In the genomic region with DNA sequence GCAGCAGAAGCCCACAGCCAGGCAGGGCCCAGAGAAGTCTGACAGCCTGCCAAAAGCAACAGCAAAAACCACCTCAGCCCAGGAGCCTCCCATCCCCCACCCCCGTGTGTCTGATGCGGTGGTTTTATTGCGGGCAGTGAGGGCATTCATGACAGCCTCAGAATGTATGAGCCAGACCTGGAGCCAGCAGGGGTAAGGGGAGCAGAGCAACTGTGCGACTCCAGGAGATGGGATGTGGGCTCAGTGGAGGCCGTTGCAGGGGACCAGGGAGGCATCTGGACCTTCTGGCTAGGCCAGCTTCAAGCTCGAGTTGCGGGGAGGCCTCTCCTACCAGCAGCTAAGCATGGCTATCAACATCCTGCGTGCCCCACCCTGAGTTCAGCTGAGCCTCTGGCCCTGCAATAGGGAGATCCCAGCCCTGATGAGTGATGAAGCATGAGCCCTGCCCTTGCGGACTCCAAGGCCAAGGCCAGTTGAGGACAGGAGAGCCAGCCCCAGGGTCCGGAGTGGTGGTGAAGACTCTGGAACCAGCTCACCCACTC, we compare ENCODE assay signal across 11 cellular contexts. TPM values are rescaled to one million over a fixed set of nuclear protein-coding genes. Genes with fewer than 3 reads are reported as not detected.
DNase-seq lines count a peak whose midpoint lies in the region; ATAC-seq, FAIRE-seq and TF ChIP-seq lines count a peak whose summit lies in the region.
"Had no signal": no experiment of that assay in that cellular context is flagged by ENCODE, and none has a peak within 500 bp of the region (broad histone marks: within the 10 kb centered on the region; RNA-seq: fewer than 3 reads in every experiment).

No MANE protein-coding gene starts in this region.

- no peak overlapping the region for H3K9ac ChIP-seq in DND-41 (ENCODE audit: low read depth, low read length)
- H3K9ac ChIP-seq in kidney (ENCODE audit: low read length in 2 of 2), result no peak overlapping the region

- no peaks in the 10 kb centered on the region for H3K9me3 ChIP-seq in DND-41 (ENCODE audit: insufficient read depth, low read length, severe bottlenecking)
- H3K9me3 ChIP-seq in mucosa of descending colon, result no peaks in the 10 kb centered on the region
- no peaks in the 10 kb centered on the region for H3K9me3 ChIP-seq in kidney (ENCODE audit: control insufficient read depth in 1 of 2, low read length in 2 of 2)
- H3K9me3 ChIP-seq in gastrocnemius medialis, result no peaks in the 10 kb centered on the region
- H3K9me3 ChIP-seq: adrenal gland had no signal

- no peaks in the 10 kb centered on the region for H3K4me1 ChIP-seq in DND-41 (ENCODE audit: insufficient read depth, low read length)
- H3K4me1 ChIP-seq in mucosa of descending colon (ENCODE audit: low read depth), result no peaks in the 10 kb centered on the region
- H3K4me1 ChIP-seq in kidney (ENCODE audit: control insufficient read depth in 1 of 2, insufficient read depth in 1 of 2, low read depth in 1 of 2, low read length in 2 of 2), result no peaks in the 10 kb centered on the region
- H3K4me1 ChIP-seq in gastrocnemius medialis, result peaks cover 22 to 29% of the 10 kb centered on the region in 2 donors

- no peaks in the 10 kb centered on the region for H3K27me3 Mint-ChIP-seq in activated naive CD4-positive, alpha-beta T cell treated with anti-CD3 and anti-CD28 coated beads for 36 hours (ENCODE audit: low read depth)

- no peak overlapping the region for H3K27ac ChIP-seq in DND-41 (ENCODE audit: low read length)
- no peak overlapping the region for H3K27ac ChIP-seq in kidney (ENCODE audit: low read depth in 2 of 2, low read length in 2 of 2)
- peak overlapping the region in 2 of 4 donors; percentile 13 to 69 for H3K27ac ChIP-seq in gastrocnemius medialis

- peaks cover 3% of the 10 kb centered on the region; the same call in 1 of the 2 replicates for H4K20me1 ChIP-seq in DND-41 (ENCODE audit: insufficient read depth, low read length)

- DNase-seq in DND-41, result peak; percentile 18
- peak; percentile 42 for DNase-seq in NCI-H446 treated with DMSO at 0.1 percent for 48 hours (lab: John Stamatoyannopoulos, UW)
- DNase-seq in activated naive CD4-positive, alpha-beta T cell treated with anti-CD3 and anti-CD28 coated beads for 36 hours, result peak; percentile 54
- DNase-seq in mucosa of descending colon, result no peak
- DNase-seq in kidney, result no peak
- DNase-seq in middle frontal gyrus (ENCODE audit: extremely low spot score, low spot score), result no peak
- DNase-seq in gastrocnemius medialis, result no peak
- DNase-seq: adrenal gland had no signal

- H3K4me3 ChIP-seq in DND-41 (ENCODE audit: low read depth in 1 of 2, low read length in 2 of 2), result no peak overlapping the region
- H3K4me3 ChIP-seq in mucosa of descending colon, result no peak overlapping the region
- H3K4me3 ChIP-seq in kidney (ENCODE audit: low read length in 2 of 2), result no peak overlapping the region
- no peak overlapping the region for H3K4me3 ChIP-seq in gastrocnemius medialis
- H3K4me3 ChIP-seq: adrenal gland had no signal

- H3K36me3 Mint-ChIP-seq in activated naive CD4-positive, alpha-beta T cell treated with anti-CD3 and anti-CD28 coated beads for 36 hours (ENCODE audit: low read depth), result no peaks in the 10 kb centered on the region

- H3K36me3 ChIP-seq in DND-41 (ENCODE audit: insufficient read depth, low read length) (no peaks in the 10 kb centered on the region), mucosa of descending colon (ENCODE audit: low read depth) (no peaks in the 10 kb centered on the region), kidney (ENCODE audit: control insufficient read depth in 1 of 2, insufficient read depth in 2 of 2, low read length in 2 of 2) (no peaks in the 10 kb centered on the region), gastrocnemius medialis (no peaks in the 10 kb centered on the region)
- H3K36me3 ChIP-seq: adrenal gland had no signal

- no peak for ATAC-seq in DND-41 (ENCODE audit: insufficient read depth, low read depth)
- ATAC-seq in mucosa of descending colon, result peak; percentile 25
- ATAC-seq in GM18517 (IDR thresholded peaks at IDR 0.05; ENCODE audit: unreplicated experiment), result no peak
- no peak for ATAC-seq in gastrocnemius medialis
- ATAC-seq: SK-N-SH treated with all-trans-retinoic acid at 6 μM for 48 hours had no signal

- peaks cover 13% of the 10 kb centered on the region for H3K4me1 Mint-ChIP-seq in activated naive CD4-positive, alpha-beta T cell treated with anti-CD3 and anti-CD28 coated beads for 36 hours (ENCODE audit: low read depth)

- H3K9me3 Mint-ChIP-seq in activated naive CD4-positive, alpha-beta T cell treated with anti-CD3 and anti-CD28 coated beads for 36 hours, result no peaks in the 10 kb centered on the region

- H2AFZ ChIP-seq in DND-41 (ENCODE audit: low read depth, low read length), result no peak overlapping the region

- no peak for TF ChIP-seq POLR2A in gastrocnemius medialis (IDR thresholded peaks at IDR 0.05)

- CTCF ChIA-PET in activated naive CD4-positive, alpha-beta T cell treated with anti-CD3 and anti-CD28 coated beads for 36 hours (lab: Charles Lee), result no interaction called here

- intact Hi-C loops in activated naive CD4-positive, alpha-beta T cell treated with anti-CD3 and anti-CD28 coated beads for 36 hours (cut with micrococcal nuclease), result no loop called here
- intact Hi-C loops in mucosa of descending colon (cut with DNase I, micrococcal nuclease), result loop anchor here in 1 of 2 donors (10.0 kb wide), 2 partner anchors 190 to 350 kb away; no protein-coding TSS in a partner anchor
- intact Hi-C loops in kidney (cut with DNase I), result loop anchor here (5.0 kb wide), 1 partner anchor 193 kb away; no protein-coding TSS in a partner anchor
- intact Hi-C loops in gastrocnemius medialis (cut with DNase I; ENCODE audit: low total_unique reads), result no loop called here

- no peak overlapping the region for H3K27ac Mint-ChIP-seq in activated naive CD4-positive, alpha-beta T cell treated with anti-CD3 and anti-CD28 coated beads for 36 hours

- no peak for FAIRE-seq in kidney (lab: Jason Lieb, UNC)
- FAIRE-seq: keratinocyte had no signal

- H3K79me2 ChIP-seq in DND-41 (ENCODE audit: insufficient read depth, low read length), result no peaks in the 10 kb centered on the region

- H3K27me3 ChIP-seq in DND-41 (ENCODE audit: insufficient read depth, low read length, poor library complexity) (no peaks in the 10 kb centered on the region), gastrocnemius medialis (no peaks in the 10 kb centered on the region)
- H3K27me3 ChIP-seq: adrenal gland had no signal

- no peak overlapping the region for H3K4me3 Mint-ChIP-seq in activated naive CD4-positive, alpha-beta T cell treated with anti-CD3 and anti-CD28 coated beads for 36 hours

- in situ Hi-C loops in gastrocnemius medialis (cut with MboI; ENCODE audit: low sequenced_read_pairs in 4 of 4), result loop anchor here in 2 of 4 donors (10.0 to 25.0 kb wide), 2 partner anchors 260 to 353 kb away; no protein-coding TSS in a partner anchor

- H3K4me2 ChIP-seq in DND-41 (ENCODE audit: insufficient read depth, low read length), result no peak overlapping the region

- no peak for TF ChIP-seq CTCF in DND-41 (IDR thresholded peaks at IDR 0.05; ENCODE audit: borderline replicate concordance, extremely low read depth, low read length, poor library complexity, severe bottlenecking)
- no peak for TF ChIP-seq CTCF in mucosa of descending colon (IDR thresholded peaks at IDR 0.05)
- no peak for TF ChIP-seq CTCF in kidney (IDR thresholded peaks at IDR 0.05; ENCODE audit: borderline replicate concordance, extremely low read depth, insufficient read depth)
- no peak for TF ChIP-seq CTCF in gastrocnemius medialis (IDR thresholded peaks at IDR 0.05 in 4 of 5, conservative IDR thresholded peaks at IDR 0.05 in 1 of 5)

RNA-seq across cellular contexts. Expression of gene CYP11A1, which starts 52.5 kb away (rescaled TPM):
- not detected for total RNA-seq in activated naive CD4-positive, alpha-beta T cell treated with anti-CD3 and anti-CD28 coated beads for 36 hours
- total RNA-seq in mucosa of descending colon (under 1 TPM; 0.52 to 0.82 (median 0.60) TPM), kidney (0.13 TPM), gastrocnemius medialis (1 to 10 TPM in 1 of 4 donors, under 1 TPM in 3; 0.15 to 2.5 (median 0.67) TPM)
- 2.7 TPM for polyA plus RNA-seq in kidney (ENCODE audit: insufficient read depth, low read depth, low replicate concordance)
- polyA plus RNA-seq: keratinocyte had no signal

Comparison
In these comparisons a context has a peak if more than half of its experiments do, and no peak if none do; other contexts are left out.
1. DNase-seq: peak in DND-41 (single experiment), NCI-H446 treated with DMSO at 0.1 percent for 48 hours (single experiment) and activated naive CD4-positive, alpha-beta T cell treated with anti-CD3 and anti-CD28 coated beads for 36 hours (single experiment); none in mucosa of descending colon (0 of 3), kidney (single experiment), middle frontal gyrus (single experiment) and gastrocnemius medialis (0 of 2).